Comparison of ENCODE assay signal across 7 cellular contexts in genomic region chr2:134232868-134233732, GRCh38. TPM values are rescaled to one million over a fixed set of nuclear protein-coding genes. Genes with fewer than 3 reads are reported as not detected.
A peak's percentile ranks its signal among the peaks of the same experiment; 100 is the strongest.
DNase-seq lines count a peak whose midpoint lies in the region; ATAC-seq, FAIRE-seq and TF ChIP-seq lines count a peak whose summit lies in the region.

No MANE protein-coding gene starts in this region.

- POLR2A ChIA-PET in OCI-LY7 (lab: Charles Lee), result interaction anchor here (0.6 to 1.4 kb wide), 2 partner anchors 18 to 23 kb away, joined by 3 read pairs; no protein-coding TSS in a partner anchor
- POLR2A ChIA-PET in HepG2 (lab: Yijun Ruan, JAX), result no interaction called here

- no peak for TF ChIP-seq POLR2A in HepG2 (IDR thresholded peaks at IDR 0.05; ENCODE audit: insufficient read depth in 1 of 2, low read depth in 2 of 2, low read length in 2 of 2)

- H3K9me2 ChIP-seq in OCI-LY7 (ENCODE audit: insufficient read depth, low read length), result no peaks in the 10 kb centered on the region

- H3K4me1 ChIP-seq in OCI-LY7 (ENCODE audit: insufficient read depth, low read length, poor library complexity, severe bottlenecking) (peaks cover 59% of the 10 kb centered on the region), HepG2 (ENCODE audit: insufficient read depth, low read length) (peaks cover 22% of the 10 kb centered on the region)

- TF ChIP-seq CTCF in OCI-LY7 (conservative IDR thresholded peaks at IDR 0.05; ENCODE audit: low read length) (peak; percentile 57), HepG2 (CRISPR knock-in tag; IDR thresholded peaks at IDR 0.05) (no peak), coronary artery (IDR thresholded peaks at IDR 0.05) (no peak)

- TF ChIP-seq EP300 in HepG2 (IDR thresholded peaks at IDR 0.05; ENCODE audit: low read depth in 2 of 2, low read length in 2 of 2) (no peak), HepG2 (CRISPR knock-in tag; IDR thresholded peaks at IDR 0.05; ENCODE audit: borderline replicate concordance) (no peak)

- intact Hi-C loops in OCI-LY7 (cut with micrococcal nuclease; ENCODE audit: unreplicated experiment) (no loop called here), HepG2 (cut with micrococcal nuclease; ENCODE audit: unreplicated experiment) (no loop called here)

- no peak for TF ChIP-seq RAD21 in HepG2 (CRISPR knock-in tag; IDR thresholded peaks at IDR 0.05)

- peaks cover 81% of the 10 kb centered on the region; the same call in 1 of the 2 replicates for H3K79me2 ChIP-seq in OCI-LY7 (ENCODE audit: insufficient read depth, low read depth, low read length)
- H3K79me2 ChIP-seq in HepG2 (ENCODE audit: insufficient read depth, low read length), result peaks cover 17% of the 10 kb centered on the region

- H3K27me3 ChIP-seq in HepG2 (ENCODE audit: control insufficient read depth in 1 of 2, insufficient read depth in 2 of 2, low read length in 2 of 2), result no peaks in the 10 kb centered on the region

- in situ Hi-C loops in HepG2 (cut with HindIII; ENCODE audit: extremely low pct_ligation_motif_present, low pct_unique_long_range_greater_than_20kb), result no loop called here

- peak overlapping the region; percentile 95 for H3K27ac ChIP-seq in OCI-LY7 (ENCODE audit: low read depth, low read length, poor library complexity, severe bottlenecking)
- H3K27ac ChIP-seq in HepG2 (ENCODE audit: extremely low read length, insufficient read depth, low read length), result no peak overlapping the region
- H3K27ac ChIP-seq in coronary artery, result no peak overlapping the region

- H3K4me2 ChIP-seq in OCI-LY7 (ENCODE audit: low read length) (peak overlapping the region; percentile 91), HepG2 (ENCODE audit: low read depth, low read length) (no peak overlapping the region)

- H3K9me3 ChIP-seq in OCI-LY7 (ENCODE audit: low read length) (peaks cover 18% of the 10 kb centered on the region), HepG2 (ENCODE audit: low read length) (peaks cover 10% of the 10 kb centered on the region; the same call in 1 of the 2 replicates)

- WGBS in HepG2 (ENCODE audit: low lambda C conversion rate), result 93% methylated on average over 2 of the region's 2 CpGs

- H3K4me3 ChIP-seq in OCI-LY7 (ENCODE audit: low read depth, low read length, poor library complexity, severe bottlenecking), result peak overlapping the region; percentile 51
- no peak overlapping the region for H3K4me3 ChIP-seq in HepG2 (replicated peaks in 1 of 3; ENCODE audit: insufficient read depth in 1 of 3, low read depth in 2 of 3, low read length in 3 of 3)
- no peak overlapping the region for H3K4me3 ChIP-seq in coronary artery

- no peak for FAIRE-seq in HepG2 (lab: Jason Lieb, UNC)

- no peak overlapping the region for H3K9ac ChIP-seq in HepG2 (ENCODE audit: insufficient read depth, low read depth, low read length)

- H2AFZ ChIP-seq in OCI-LY7 (ENCODE audit: low read length) (no peak overlapping the region; the same call in 1 of the 2 replicates), HepG2 (ENCODE audit: low read length) (no peak overlapping the region)

- DNase-seq in OCI-LY7 (ENCODE audit: low spot score) (peak; percentile 81), HepG2 (ENCODE audit: low spot score) (no peak), coronary artery (ENCODE audit: low spot score) (no peak), glomerular visceral epithelial cell (ENCODE audit: extremely low spot score) (no peak), anterior cingulate cortex (lab: John Stamatoyannopoulos, UW) (no peak)

- H4K20me1 ChIP-seq in OCI-LY7 (ENCODE audit: insufficient read depth, low read length) (no peaks in the 10 kb centered on the region), HepG2 (ENCODE audit: insufficient read depth, low read length) (no peaks in the 10 kb centered on the region)

- ATAC-seq in GM18907 (IDR thresholded peaks at IDR 0.05; ENCODE audit: unreplicated experiment), result peak; percentile 33
- ATAC-seq in HG02798 (IDR thresholded peaks at IDR 0.05; ENCODE audit: poor library complexity, unreplicated experiment), result peak; percentile 29
- no peak for ATAC-seq in HepG2

- H3K36me3 ChIP-seq in OCI-LY7 (ENCODE audit: insufficient read depth, low read length) (peaks cover 24% of the 10 kb centered on the region), HepG2 (replicated peaks in 1 of 2; ENCODE audit: control insufficient read depth in 1 of 2, insufficient read depth in 2 of 2, low read length in 2 of 2) (no peaks in the 10 kb centered on the region)

- CTCF ChIA-PET in OCI-LY7 (lab: Charles Lee; ENCODE audit: unreplicated experiment) (interaction anchor here (1.5 kb wide), 1 partner anchor 179 kb away, joined by 7 read pairs; no protein-coding TSS in a partner anchor), HepG2 (lab: Yijun Ruan, JAX; ENCODE audit: low intra/inter-chr PET ratio, low total read pairs) (no interaction called here)

- BruUV-seq in OCI-LY7 (replicated peaks; lab: Mats Ljungman, UMichigan) (no TSS peak), HepG2 (replicated peaks; lab: Mats Ljungman, UMichigan) (no TSS peak)

TF ChIP-seq in HepG2, 621 proteins besides CTCF, POLR2A, EP300 and RAD21:
- TF ChIP-seq ZNF703 (CRISPR knock-in tag; IDR thresholded peaks at IDR 0.05; ENCODE audit: borderline replicate concordance), result no peak
- peak; percentile 49; the same call in 1 of the 2 replicates for TF ChIP-seq MAFF (IDR thresholded peaks at IDR 0.05; ENCODE audit: low read depth, low read length)
- no peak for TF ChIP-seq PAWR (CRISPR knock-in tag; IDR thresholded peaks at IDR 0.05; ENCODE audit: borderline replicate concordance)
- TF ChIP-seq ATF7 (IDR thresholded peaks at IDR 0.05), result peak; percentile 92
- TF ChIP-seq ATF7 (CRISPR knock-in tag; IDR thresholded peaks at IDR 0.05), result no peak
- TF ChIP-seq ZNF605 (CRISPR knock-in tag; IDR thresholded peaks at IDR 0.05), result no peak
- TF ChIP-seq MAFK (conservative IDR thresholded peaks at IDR 0.05 in 1 of 2, IDR thresholded peaks at IDR 0.05 in 1 of 2; ENCODE audit: low read length in 2 of 2), result peak; percentile 22 to 39; a peak in 2 of 4 replicates

RNA-seq across cellular contexts. Expression of gene MGAT5, which starts 20.8 kb away (rescaled TPM):
- total RNA-seq in OCI-LY7 (2014; rRNA removed; shearing (Covaris generic)), result 39.1 and 60.8 TPM in 2 replicates
- 58.4 and 68.0 TPM in 2 replicates for total RNA-seq in OCI-LY7 (2022)
- 41.6 and 60.2 TPM in 2 replicates for total RNA-seq in HepG2 (2016; rRNA removed; fragmentation: Illumina TruSeq; extraction: Trizol)
- 135 and 162 TPM in 2 replicates for total RNA-seq in HepG2 (2016; cell fraction: cytosol; rRNA removed; fragmentation: Illumina TruSeq; extraction: Trizol; ENCODE audit: low read depth)
- 38.9 and 57.0 TPM in 2 replicates for total RNA-seq in HepG2 (2016; cell fraction: insoluble cytoplasmic fraction; rRNA removed; fragmentation: Illumina TruSeq; extraction: Trizol)
- 47.6 and 51.1 TPM in 2 replicates for total RNA-seq in HepG2 (2016; cell fraction: membrane; rRNA removed; fragmentation: Illumina TruSeq; extraction: Trizol)
- 89.0 and 90.8 TPM in 2 replicates for total RNA-seq in HepG2 (2016; cell fraction: nucleus; rRNA removed; fragmentation: Illumina TruSeq; extraction: Trizol)
- 30.0 and 33.1 TPM in 2 replicates for polyA plus RNA-seq in HepG2 (2011; rRNA removed)
- 25.6 and 26.2 TPM in 2 replicates for polyA plus RNA-seq in HepG2 (2011; cell fraction: cytosol; rRNA removed)
- 49.6 and 62.0 TPM in 2 replicates for polyA plus RNA-seq in HepG2 (2011; cell fraction: nucleus; rRNA removed)
- 27.4 and 34.9 TPM in 2 replicates for polyA plus RNA-seq in HepG2 (2012)
- 2.3 and 2.7 TPM in 2 replicates for polyA plus RNA-seq in HepG2 (2016; cell fraction: cytosol; fragmentation: Illumina TruSeq; extraction: Trizol; ENCODE audit: low read depth)
- polyA plus RNA-seq in HepG2 (2016; cell fraction: insoluble cytoplasmic fraction; fragmentation: Illumina TruSeq; extraction: Trizol; ENCODE audit: low read depth), result 23.2 and 26.4 TPM in 2 replicates
- 6.2 and 7.2 TPM in 2 replicates for polyA plus RNA-seq in HepG2 (2016; cell fraction: membrane; fragmentation: Illumina TruSeq; extraction: Trizol; ENCODE audit: low read depth)
- polyA plus RNA-seq in HepG2 (2016; cell fraction: nucleus; fragmentation: Illumina TruSeq; extraction: Trizol; ENCODE audit: insufficient read depth, low read depth), result 54.2 and 59.9 TPM in 2 replicates
- 26.7 and 71.2 TPM in 2 replicates for polyA minus RNA-seq in HepG2 (2011; rRNA and poly(A)+ RNA removed; ENCODE audit: low replicate concordance)
- polyA minus RNA-seq in HepG2 (2011; cell fraction: cytosol; rRNA and poly(A)+ RNA removed), result 46.1 and 49.4 TPM in 2 replicates
- polyA minus RNA-seq in HepG2 (2011; cell fraction: nucleus; rRNA and poly(A)+ RNA removed), result 105 and 114 TPM in 2 replicates
